ENCODE assay signal across 23 cellular contexts in genomic region chr12:119721306-119721705, GRCh38.
"Had no signal": no experiment of that assay in that cellular context is flagged by ENCODE, and none has a peak within 500 bp of the region (broad histone marks: within the 10 kb centered on the region; RNA-seq: fewer than 3 reads in every experiment).

No MANE protein-coding gene starts in this region.

- H3K27me3 ChIP-seq: brain microvascular endothelial cell, esophagus squamous epithelium, gastroesophageal sphincter had no signal

- H3K9me3 ChIP-seq: esophagus squamous epithelium, gastroesophageal sphincter had no signal

- H3K27ac ChIP-seq: brain microvascular endothelial cell, coronary artery, epithelial cell of prostate, esophagus squamous epithelium, gastroesophageal sphincter, WERI-Rb-1 had no signal

- H3K4me3 ChIP-seq: coronary artery, esophagus squamous epithelium, gastroesophageal sphincter had no signal

- DNase-seq: activated B cell treated with CpG ODN at 0.5 μM for 24 hours; activated CD4-positive, alpha-beta memory T cell treated with anti-CD3 and anti-CD28 coated beads, Interleukin-2, amount 10 ng/mL, durations not matched to agents 7 days and 5 days; activated CD4-positive, alpha-beta T cell treated with anti-CD3 and anti-CD28 coated beads for 48 hours; activated CD4-positive, alpha-beta T cell treated with anti-CD3 and anti-CD28 coated beads, Interleukin-2, amount 50 U/mL, for 4 hours; activated CD8-positive, alpha-beta memory T cell treated with anti-CD3 and anti-CD28 coated beads, Interleukin-2, amount 50 U/mL, for 48 hours; activated gamma-delta T cell; activated naive CD4-positive, alpha-beta T cell; activated naive CD4-positive, alpha-beta T cell treated with anti-CD3 and anti-CD28 coated beads, Interleukin-2, amount 10 ng/mL, durations not matched to agents 7 days and 5 days; activated naive CD8-positive, alpha-beta T cell treated with anti-CD3 and anti-CD28 coated beads, Interleukin-2, amount 10 ng/mL, durations not matched to agents 7 days and 5 days; activated T-cell treated with anti-CD3 and anti-CD28 coated beads for 4 hours; activated T-cell treated with anti-CD3 and anti-CD28 coated beads, Interleukin-2, amount 50 U/mL, for 24 hours; activated T-cell treated with anti-CD3 and anti-CD28 coated beads, Interleukin-2, amount 50 U/mL, for 72 hours; brain microvascular endothelial cell; effector CD4-positive, alpha-beta T cell; esophagus squamous epithelium; foreskin melanocyte; T-helper 1 cell; T-helper 17 cell; T1000; WERI-Rb-1 had no signal

- H3K36me3 ChIP-seq: brain microvascular endothelial cell, esophagus squamous epithelium, gastroesophageal sphincter had no signal
